18 cellular contexts compared by ENCODE assay signal in the genomic region with DNA sequence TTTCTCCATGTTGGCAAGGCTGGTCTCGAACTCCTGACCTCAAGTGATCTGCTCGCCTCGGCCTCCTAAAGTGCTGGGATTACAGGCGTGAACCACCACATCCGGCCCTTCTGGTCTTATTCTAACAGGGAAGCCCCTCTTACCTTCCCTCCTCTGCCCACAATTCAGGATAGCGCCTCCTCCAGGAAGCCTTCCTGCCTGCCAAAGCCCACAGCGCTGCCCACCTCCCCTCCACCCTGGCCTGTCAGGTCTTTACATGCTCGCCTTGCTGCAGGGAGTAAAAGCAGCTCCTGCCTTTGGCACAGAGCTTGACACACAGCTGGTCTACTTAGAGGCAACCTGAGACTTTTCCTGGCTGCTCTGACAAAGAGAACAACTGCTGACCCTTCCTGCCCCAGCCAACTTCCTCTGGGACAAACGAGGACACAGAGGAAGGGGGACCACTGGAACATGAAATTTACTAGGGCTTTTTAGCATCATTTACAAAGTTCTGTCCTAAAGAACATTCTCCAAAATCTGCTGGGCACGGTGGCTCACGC. TPM values are rescaled to one million over a fixed set of nuclear protein-coding genes. Genes with fewer than 3 reads are reported as not detected.
"Had no signal": no experiment of that assay in that cellular context is flagged by ENCODE, and none has a peak within 500 bp of the region (broad histone marks: within the 10 kb centered on the region; RNA-seq: fewer than 3 reads in every experiment).

No MANE protein-coding gene starts in this region.

- ATAC-seq: activated T-cell treated with anti-CD3 and anti-CD28 coated beads, Interleukin-2, amount 50 U/mL, for 72 hours; foreskin keratinocyte; left cardiac atrium; stimulated activated effector memory CD8-positive, alpha-beta T cell treated with anti-CD3 and anti-CD28 coated beads, Interleukin-12 subunit alpha, Interleukin-12 subunit beta, amount 100 ng/mL, for 72 hours had no signal

- DNase-seq: activated CD4-positive, alpha-beta T cell treated with anti-CD3 and anti-CD28 coated beads, Interleukin-2, amount 10 ng/mL, durations not matched to agents 24 days and 14 days; activated CD8-positive, alpha-beta memory T cell treated with anti-CD3 and anti-CD28 coated beads, Interleukin-2, amount 50 U/mL, for 48 hours; activated gamma-delta T cell treated with Interleukin-2 at 50 U/mL for 16 hours; activated naive CD8-positive, alpha-beta T cell treated with anti-CD3 and anti-CD28 coated beads for 36 hours; activated T-cell treated with anti-CD3 and anti-CD28 coated beads, Interleukin-2, amount 50 U/mL, for 72 hours; central memory CD4-positive, alpha-beta T cell; foreskin keratinocyte; left cardiac atrium; midbrain; stimulated activated CD4-positive, alpha-beta T cell treated with anti-CD3 and anti-CD28 coated beads, Interleukin-12 subunit alpha, Interleukin-12 subunit beta, amount 100 ng/mL, for 4 hours; thyroid gland had no signal

- H3K36me3 ChIP-seq: prostate gland, thyroid gland had no signal

- H3K9me3 Mint-ChIP-seq: activated CD4-positive, alpha-beta T cell treated with anti-CD3 and anti-CD28 coated beads, Interleukin-2, amount 10 ng/mL, durations not matched to agents 24 days and 14 days; activated naive CD8-positive, alpha-beta T cell treated with anti-CD3 and anti-CD28 coated beads for 36 hours; activated T-cell treated with anti-CD3 and anti-CD28 coated beads, Interleukin-2, amount 50 U/mL, for 72 hours; neural crest cell; stimulated activated effector memory CD8-positive, alpha-beta T cell treated with anti-CD3 and anti-CD28 coated beads, Interleukin-12 subunit alpha, Interleukin-12 subunit beta, amount 100 ng/mL, for 72 hours; T-helper 1 cell treated with Interleukin-12 subunit alpha and Interleukin-12 subunit beta and Interleukin-4 antibody, amounts not matched to agents 30 μg/mL and 1 μg/mL, for 36 hours had no signal

- H3K4me1 Mint-ChIP-seq: activated CD4-positive, alpha-beta T cell treated with anti-CD3 and anti-CD28 coated beads, Interleukin-2, amount 10 ng/mL, durations not matched to agents 24 days and 14 days; activated naive CD8-positive, alpha-beta T cell treated with anti-CD3 and anti-CD28 coated beads for 36 hours; brain; neural crest cell; stimulated activated effector memory CD8-positive, alpha-beta T cell treated with anti-CD3 and anti-CD28 coated beads, Interleukin-12 subunit alpha, Interleukin-12 subunit beta, amount 100 ng/mL, for 72 hours had no signal

- H3K27me3 ChIP-seq: foreskin keratinocyte, thyroid gland had no signal

- H3K27ac Mint-ChIP-seq: activated CD4-positive, alpha-beta T cell treated with anti-CD3 and anti-CD28 coated beads, Interleukin-2, amount 10 ng/mL, durations not matched to agents 24 days and 14 days; activated naive CD8-positive, alpha-beta T cell treated with anti-CD3 and anti-CD28 coated beads for 36 hours; activated T-cell treated with anti-CD3 and anti-CD28 coated beads, Interleukin-2, amount 50 U/mL, for 72 hours; brain; T-helper 1 cell treated with Interleukin-12 subunit alpha and Interleukin-12 subunit beta and Interleukin-4 antibody, amounts not matched to agents 30 μg/mL and 1 μg/mL, for 36 hours had no signal

- H3K27ac ChIP-seq: coronary artery, foreskin keratinocyte, prostate gland, thyroid gland had no signal

- H3K4me3 Mint-ChIP-seq: activated CD4-positive, alpha-beta T cell treated with anti-CD3 and anti-CD28 coated beads, Interleukin-2, amount 10 ng/mL, durations not matched to agents 24 days and 14 days; activated naive CD8-positive, alpha-beta T cell treated with anti-CD3 and anti-CD28 coated beads for 36 hours; activated T-cell treated with anti-CD3 and anti-CD28 coated beads, Interleukin-2, amount 50 U/mL, for 72 hours; brain; neural crest cell; stimulated activated effector memory CD8-positive, alpha-beta T cell treated with anti-CD3 and anti-CD28 coated beads, Interleukin-12 subunit alpha, Interleukin-12 subunit beta, amount 100 ng/mL, for 72 hours; T-helper 1 cell treated with Interleukin-12 subunit alpha and Interleukin-12 subunit beta and Interleukin-4 antibody, amounts not matched to agents 30 μg/mL and 1 μg/mL, for 36 hours had no signal

- H3K4me1 ChIP-seq: prostate gland had no signal

- H3K36me3 Mint-ChIP-seq: activated naive CD8-positive, alpha-beta T cell treated with anti-CD3 and anti-CD28 coated beads for 36 hours; brain; stimulated activated effector memory CD8-positive, alpha-beta T cell treated with anti-CD3 and anti-CD28 coated beads, Interleukin-12 subunit alpha, Interleukin-12 subunit beta, amount 100 ng/mL, for 72 hours had no signal

- H3K9me3 ChIP-seq: prostate gland, thyroid gland had no signal

- H3K4me3 ChIP-seq: coronary artery, lung, prostate gland, thyroid gland had no signal

RNA-seq across cellular contexts. Expression of a gene that starts 13.2 kb away (rescaled TPM):
- total RNA-seq: activated CD4-positive, alpha-beta T cell treated with anti-CD3 and anti-CD28 coated beads, Interleukin-2, amount 10 ng/mL, durations not matched to agents 24 days and 14 days; activated naive CD8-positive, alpha-beta T cell treated with anti-CD3 and anti-CD28 coated beads for 36 hours had no signal
